Comparison of ENCODE assay signal across 8 cellular contexts in the genomic region with DNA sequence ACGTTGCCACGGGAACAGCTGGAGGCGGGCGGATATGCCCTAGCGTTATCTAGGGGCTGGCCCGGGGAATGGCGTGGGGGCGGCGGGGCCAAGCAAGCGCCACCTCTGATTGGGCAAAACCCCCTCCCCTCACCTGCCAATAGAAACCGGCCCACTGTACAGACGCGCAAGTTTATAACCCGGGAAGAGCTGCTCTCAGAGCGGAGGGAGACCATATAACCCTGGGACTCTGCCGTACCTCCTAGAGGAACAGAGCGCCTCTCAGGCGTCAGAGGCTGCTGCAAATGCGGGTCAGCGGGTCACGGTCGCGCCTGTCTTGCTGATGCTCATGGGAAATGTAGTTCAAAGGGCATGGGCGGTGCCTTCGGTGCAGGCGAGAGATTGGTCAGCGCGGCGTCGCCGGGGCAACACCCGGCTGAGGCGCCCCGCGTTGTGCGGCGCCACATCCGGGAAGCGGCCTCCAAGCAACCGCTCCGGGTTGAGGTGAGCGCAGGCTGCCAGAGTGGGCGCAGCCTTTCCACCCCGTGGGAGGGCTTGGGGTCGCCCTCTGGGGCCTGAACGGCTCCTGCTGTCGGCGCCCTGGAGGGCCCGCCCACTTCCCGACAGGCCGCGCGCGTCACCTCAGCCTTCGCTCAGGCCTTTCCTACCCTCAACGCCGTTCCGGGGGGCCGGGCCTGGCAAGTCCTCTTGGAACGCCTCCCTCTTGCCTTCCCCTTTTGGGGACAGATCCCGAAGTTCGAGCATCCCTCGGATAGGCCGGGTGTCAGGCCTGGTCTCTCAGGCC. TPM values are rescaled to one million over a fixed set of nuclear protein-coding genes. Genes with fewer than 3 reads are reported as not detected.
DNase-seq lines count a peak whose midpoint lies in the region; ATAC-seq and TF ChIP-seq lines count a peak whose summit lies in the region.

A gene (plus strand): TSS at position 639 of the 784 bp plus-strand sequence. CDS start 867 bp downstream, outside the sequence.

- H3K27ac ChIP-seq in right atrium auricular region (peak within 1 kb of the TSS; percentile 87 to 92), prostate gland (peak within 1 kb of the TSS; percentile 85 to 86), urinary bladder (ENCODE audit: low read depth) (peak within 1 kb of the TSS; percentile 85)

- H3K4me1 ChIP-seq in right atrium auricular region (peaks cover 0 to 25% of the 10 kb centered on the region in 2 donors), prostate gland (replicated peaks) (peaks cover 11% of the 10 kb centered on the region), urinary bladder (ENCODE audit: insufficient read depth) (no peaks in the 10 kb centered on the region)

- H3K9me3 ChIP-seq in right atrium auricular region (no peaks in the 10 kb centered on the region), prostate gland (no peaks in the 10 kb centered on the region)

- H3K27me3 ChIP-seq in right atrium auricular region = no peaks in the 10 kb centered on the region
- no peaks in the 10 kb centered on the region for H3K27me3 ChIP-seq in prostate gland (replicated peaks; ENCODE audit: insufficient read depth)

- TF ChIP-seq CTCF in right atrium auricular region (IDR thresholded peaks at IDR 0.05) = no peak
- TF ChIP-seq CTCF in prostate gland (IDR thresholded peaks at IDR 0.05) = peak in 1 of 4 experiments; percentile 13

- intact Hi-C loops in prostate gland (cut with DNase I) = no loop called here

- DNase-seq in NCI-H187 (lab: John Stamatoyannopoulos, UW) = peak; percentile 92 to 95
- DNase-seq in T-helper 2 cell = peak; percentile 83 to 99 (median 93)
- DNase-seq in anterior cingulate cortex (lab: John Stamatoyannopoulos, UW) = peak; percentile 63 to 99 (median 96)
- DNase-seq in right atrium auricular region (ENCODE audit: low spot score) = peak; percentile 98
- DNase-seq in prostate gland (ENCODE audit: low spot score) = peak; percentile 94

- TF ChIP-seq POLR2A in prostate gland (IDR thresholded peaks at IDR 0.05) = peak; percentile 24

- ATAC-seq in GM18502 (IDR thresholded peaks at IDR 0.05; ENCODE audit: poor library complexity, unreplicated experiment) (peak; percentile 78), HG02943 (IDR thresholded peaks at IDR 0.05; ENCODE audit: low read depth, unreplicated experiment) (peak; percentile 78)

- H3K36me3 ChIP-seq in right atrium auricular region (peaks cover 20% of the 10 kb centered on the region), prostate gland (peaks cover 0 to under 1% of the 10 kb centered on the region in 2 donors), urinary bladder (ENCODE audit: insufficient read depth) (no peaks in the 10 kb centered on the region)

- peak within 1 kb of the TSS; percentile 51 to 73 for H3K4me3 ChIP-seq in right atrium auricular region
- peak within 1 kb of the TSS; percentile 52 to 58 for H3K4me3 ChIP-seq in prostate gland
- peak within 1 kb of the TSS; percentile 53 for H3K4me3 ChIP-seq in urinary bladder (ENCODE audit: low read depth, low read length)

- under 1% methylated on average over 64 of the region's 64 CpGs for WGBS in prostate gland
- under 1% methylated on average over 64 of the region's 64 CpGs for WGBS in urinary bladder

RNA-seq across cellular contexts. Expression of the gene that starts here (rescaled TPM):
- total RNA-seq in right atrium auricular region = 10 to 100 TPM in 1 of 2 donors, 1 to 10 TPM in 1; 7.9 to 10.0 TPM
- total RNA-seq in prostate gland = 10 to 100 TPM; 37.8 to 38.0 TPM
- 6.0 TPM for total RNA-seq in urinary bladder
- 16.2 TPM for polyA plus RNA-seq in urinary bladder

Comparison
In these comparisons a context has a peak if more than half of its experiments do, and no peak if none do; other contexts are left out.
1. Peak in every context shown above with its lines: DNase-seq, ATAC-seq, H3K4me3 ChIP-seq and H3K27ac ChIP-seq.